Comparison of ENCODE assay signal across 12 cellular contexts in genomic region chr12:541676-542289, GRCh38.
DNase-seq lines count a peak whose midpoint lies in the region; ATAC-seq and TF ChIP-seq lines count a peak whose summit lies in the region.
"Had no signal": no experiment of that assay in that cellular context is flagged by ENCODE, and none has a peak within 500 bp of the region (broad histone marks: within the 10 kb centered on the region; RNA-seq: fewer than 3 reads in every experiment).

No MANE protein-coding gene starts in this region.

- TF ChIP-seq POLR2A in esophagus squamous epithelium (IDR thresholded peaks at IDR 0.05): no peak
- TF ChIP-seq POLR2A in vagina (IDR thresholded peaks at IDR 0.05): no peak

- peaks cover 28% of the 10 kb centered on the region for H3K4me1 Mint-ChIP-seq in activated CD4-positive, alpha-beta T cell treated with anti-CD3 and anti-CD28 coated beads, Interleukin-2, amount 10 ng/mL, durations not matched to agents 7 days and 5 days
- peaks cover 47% of the 10 kb centered on the region for H3K4me1 Mint-ChIP-seq in nephron

- no peaks in the 10 kb centered on the region for H3K36me3 ChIP-seq in esophagus squamous epithelium
- H3K36me3 ChIP-seq in vagina: no peaks in the 10 kb centered on the region

- DNase-seq in activated CD4-positive, alpha-beta T cell treated with anti-CD3 and anti-CD28 coated beads, Interleukin-2, amount 10 ng/mL, durations not matched to agents 7 days and 5 days: no peak
- DNase-seq in activated CD4-positive, alpha-beta T cell treated with anti-CD3 and anti-CD28 coated beads, Interleukin-2, amount 50 U/mL, for 1 hour: no peak
- DNase-seq in esophagus squamous epithelium (lab: John Stamatoyannopoulos, UW) (no peak), vagina (ENCODE audit: extremely low spot score in 2 of 2) (no peak), Kasumi-1 (lab: John Stamatoyannopoulos, UW) (no peak), NAMALWA (ENCODE audit: low spot score) (no peak)
- DNase-seq: activated CD8-positive, alpha-beta memory T cell treated with anti-CD3 and anti-CD28 coated beads, Interleukin-2, amount 10 ng/mL, durations not matched to agents 7 days and 5 days; effector CD4-positive, alpha-beta T cell; head of caudate nucleus had no signal

- H3K4me3 Mint-ChIP-seq in activated CD4-positive, alpha-beta T cell treated with anti-CD3 and anti-CD28 coated beads, Interleukin-2, amount 10 ng/mL, durations not matched to agents 7 days and 5 days: no peak overlapping the region
- no peak overlapping the region for H3K4me3 Mint-ChIP-seq in nephron
- H3K4me3 Mint-ChIP-seq: activated CD8-positive, alpha-beta memory T cell treated with anti-CD3 and anti-CD28 coated beads, Interleukin-2, amount 10 ng/mL, durations not matched to agents 7 days and 5 days; activated naive CD8-positive, alpha-beta T cell had no signal

- H3K9me3 Mint-ChIP-seq in activated CD4-positive, alpha-beta T cell treated with anti-CD3 and anti-CD28 coated beads, Interleukin-2, amount 10 ng/mL, durations not matched to agents 7 days and 5 days: no peaks in the 10 kb centered on the region
- no peaks in the 10 kb centered on the region for H3K9me3 Mint-ChIP-seq in nephron

- WGBS in esophagus squamous epithelium, 2 donors: 75 to 87% methylated on average over 4 to 6 of the region's 8 CpGs

- H3K27me3 ChIP-seq in esophagus squamous epithelium (peaks cover 0 to 14% (median 0%) of the 10 kb centered on the region in 4 donors), vagina (no peaks in the 10 kb centered on the region)

- POLR2A ChIA-PET in activated CD4-positive, alpha-beta T cell treated with anti-CD3 and anti-CD28 coated beads, Interleukin-2, amount 10 ng/mL, durations not matched to agents 7 days and 5 days (lab: Charles Lee): no interaction called here

- H3K27ac Mint-ChIP-seq in activated CD4-positive, alpha-beta T cell treated with anti-CD3 and anti-CD28 coated beads, Interleukin-2, amount 10 ng/mL, durations not matched to agents 7 days and 5 days: peak overlapping the region; percentile 2
- H3K27ac Mint-ChIP-seq in nephron: peak overlapping the region; percentile 53 to 71 (median 65)
- H3K27ac Mint-ChIP-seq: activated CD8-positive, alpha-beta memory T cell treated with anti-CD3 and anti-CD28 coated beads, Interleukin-2, amount 10 ng/mL, durations not matched to agents 7 days and 5 days; activated naive CD8-positive, alpha-beta T cell had no signal

- ATAC-seq in HG03039 (IDR thresholded peaks at IDR 0.05; ENCODE audit: unreplicated experiment): no peak
- ATAC-seq: activated CD8-positive, alpha-beta memory T cell treated with anti-CD3 and anti-CD28 coated beads, Interleukin-2, amount 10 ng/mL, durations not matched to agents 7 days and 5 days had no signal

- H3K27me3 Mint-ChIP-seq in activated CD4-positive, alpha-beta T cell treated with anti-CD3 and anti-CD28 coated beads, Interleukin-2, amount 10 ng/mL, durations not matched to agents 7 days and 5 days: peaks cover 9% of the 10 kb centered on the region
- H3K27me3 Mint-ChIP-seq in nephron (ENCODE audit: low read depth): peaks cover 29% of the 10 kb centered on the region

- intact Hi-C loops in esophagus squamous epithelium (cut with DNase I) (no loop called here), vagina (cut with DNase I) (no loop called here)

- H3K9me3 ChIP-seq in esophagus squamous epithelium (no peaks in the 10 kb centered on the region), vagina (no peaks in the 10 kb centered on the region)

- H3K36me3 Mint-ChIP-seq in activated CD4-positive, alpha-beta T cell treated with anti-CD3 and anti-CD28 coated beads, Interleukin-2, amount 10 ng/mL, durations not matched to agents 7 days and 5 days (ENCODE audit: low read depth): no peaks in the 10 kb centered on the region
- H3K36me3 Mint-ChIP-seq in nephron (ENCODE audit: low read depth): no peaks in the 10 kb centered on the region
- H3K36me3 Mint-ChIP-seq: activated CD8-positive, alpha-beta memory T cell treated with anti-CD3 and anti-CD28 coated beads, Interleukin-2, amount 10 ng/mL, durations not matched to agents 7 days and 5 days had no signal

- no peak for TF ChIP-seq CTCF in esophagus squamous epithelium (IDR thresholded peaks at IDR 0.05)
- TF ChIP-seq CTCF in nephron (IDR thresholded peaks at IDR 0.05; ENCODE audit: unreplicated experiment in 3 of 3): no peak
- no peak for TF ChIP-seq CTCF in vagina (IDR thresholded peaks at IDR 0.05)

- no peak overlapping the region for H3K4me3 ChIP-seq in esophagus squamous epithelium
- H3K4me3 ChIP-seq in vagina: no peak overlapping the region

- peaks cover 16 to 61% (median 22%) of the 10 kb centered on the region in 3 donors for H3K4me1 ChIP-seq in esophagus squamous epithelium
- peaks cover 35% of the 10 kb centered on the region for H3K4me1 ChIP-seq in vagina

- H3K27ac ChIP-seq in esophagus squamous epithelium (peak overlapping the region; percentile 9 to 90 (median 80)), vagina (peak overlapping the region; percentile 33)

- CTCF ChIA-PET in activated CD4-positive, alpha-beta T cell treated with anti-CD3 and anti-CD28 coated beads, Interleukin-2, amount 10 ng/mL, durations not matched to agents 7 days and 5 days (lab: Charles Lee): interaction anchor here (0.6 to 11.6 kb wide), 3 partner anchors 9 to 88 kb away, joined by 3 to 137 read pairs (median 9); no protein-coding TSS in a partner anchor
